ENCODE assay signal across 7 cellular contexts in the genomic region with DNA sequence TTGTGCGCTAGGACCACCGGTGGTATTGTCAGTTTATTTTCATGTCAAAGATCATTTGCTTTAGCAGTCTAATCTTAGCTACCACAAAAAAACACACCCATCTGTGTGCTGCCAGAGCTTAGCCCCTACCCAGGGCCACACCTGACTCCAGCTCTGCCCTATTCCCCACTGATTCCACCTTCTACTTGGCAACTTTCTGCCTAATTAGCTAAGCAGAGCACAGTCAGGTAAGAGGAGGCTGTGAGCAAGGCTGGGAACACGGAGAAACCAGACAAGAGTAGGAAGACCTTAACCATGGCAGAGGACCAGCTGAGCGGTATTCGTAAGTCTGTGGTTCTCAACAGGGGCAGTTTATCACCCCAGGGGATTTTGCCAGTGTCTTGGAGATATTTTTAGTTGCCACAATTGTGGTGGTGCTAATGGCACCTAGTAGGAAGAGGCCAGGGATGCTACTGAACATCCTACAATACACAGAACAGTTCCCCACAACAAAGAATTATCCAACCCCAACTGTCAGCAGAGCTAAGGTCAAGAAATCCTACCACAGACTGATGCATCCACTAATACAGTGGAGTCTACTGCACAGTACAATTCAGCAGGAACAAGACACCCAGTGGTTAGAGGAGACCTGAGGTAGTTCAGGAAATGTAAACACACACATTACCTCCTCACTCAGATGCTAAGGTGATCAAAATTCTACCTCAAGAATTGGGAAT.
DNase-seq lines count a peak whose midpoint lies in the region; ATAC-seq, FAIRE-seq and TF ChIP-seq lines count a peak whose summit lies in the region.

No MANE protein-coding gene starts in this region.

- DNase-seq in activated CD4-positive, alpha-beta memory T cell treated with anti-CD3 and anti-CD28 coated beads, Interleukin-2, amount 10 ng/mL, durations not matched to agents 7 days and 5 days = peak; percentile 23
- peak in 2 of 9 donors; percentile 25 for DNase-seq in naive thymus-derived CD4-positive, alpha-beta T cell
- DNase-seq in prostate gland (ENCODE audit: low spot score) (no peak), HTR-8/SVneo (ENCODE audit: insufficient read length, low spot score) (no peak), HT-29 (ENCODE audit: low spot score) (no peak)

- peaks cover 30% of the 10 kb centered on the region for H3K4me1 Mint-ChIP-seq in activated CD4-positive, alpha-beta memory T cell treated with anti-CD3 and anti-CD28 coated beads, Interleukin-2, amount 10 ng/mL, durations not matched to agents 7 days and 5 days
- peaks cover 24 to 49% (median 43%) of the 10 kb centered on the region in 7 donors for H3K4me1 Mint-ChIP-seq in naive thymus-derived CD4-positive, alpha-beta T cell

- peaks cover 12 to 14% of the 10 kb centered on the region in 2 donors for H3K4me1 ChIP-seq in naive thymus-derived CD4-positive, alpha-beta T cell (ENCODE audit: control insufficient read depth in 2 of 2, insufficient read depth in 2 of 2, low read length in 2 of 2)
- H3K4me1 ChIP-seq in prostate gland (replicated peaks) = no peaks in the 10 kb centered on the region

- WGBS in prostate gland = 79% methylated on average over 5 of the region's 5 CpGs

- CTCF ChIA-PET in activated CD4-positive, alpha-beta memory T cell treated with anti-CD3 and anti-CD28 coated beads, Interleukin-2, amount 10 ng/mL, durations not matched to agents 7 days and 5 days (lab: Charles Lee) = interaction anchor here (0.8 to 2.3 kb wide), 4 partner anchors 12 to 448 kb away, joined by 3 to 13 read pairs (median 3); no protein-coding TSS in a partner anchor
- CTCF ChIA-PET in naive thymus-derived CD4-positive, alpha-beta T cell (lab: Charles Lee) = interaction anchor here (1.0 to 1.1 kb wide), 2 partner anchors 8 to 13 kb away, joined by 3 to 4 read pairs; no protein-coding TSS in a partner anchor

- H3K36me3 ChIP-seq in naive thymus-derived CD4-positive, alpha-beta T cell (ENCODE audit: control insufficient read depth in 2 of 3, insufficient read depth in 3 of 3, low read length in 3 of 3) = no peaks in the 10 kb centered on the region
- H3K36me3 ChIP-seq in prostate gland = no peaks in the 10 kb centered on the region

- no peak for TF ChIP-seq CTCF in prostate gland (IDR thresholded peaks at IDR 0.05)

- H3K9me3 ChIP-seq in naive thymus-derived CD4-positive, alpha-beta T cell (ENCODE audit: control insufficient read depth in 2 of 3, low read length in 3 of 3) = no peaks in the 10 kb centered on the region
- no peaks in the 10 kb centered on the region for H3K9me3 ChIP-seq in prostate gland

- ATAC-seq in GM19035 (IDR thresholded peaks at IDR 0.05; ENCODE audit: unreplicated experiment) = peak; percentile 57
- peak; percentile 64 for ATAC-seq in HG02973 (IDR thresholded peaks at IDR 0.05; ENCODE audit: unreplicated experiment)
- peak; percentile 80 for ATAC-seq in naive thymus-derived CD4-positive, alpha-beta T cell

- intact Hi-C loops in naive thymus-derived CD4-positive, alpha-beta T cell (cut with micrococcal nuclease) = loop anchor here (1.0 to 5.0 kb wide), 2 partner anchors 13 to 114 kb away; no protein-coding TSS in a partner anchor
- intact Hi-C loops in prostate gland (cut with DNase I) = no loop called here

- peak overlapping the region; percentile 61 for H3K4me3 ChIP-seq in naive thymus-derived CD4-positive, alpha-beta T cell (ENCODE audit: low read length)
- H3K4me3 ChIP-seq in prostate gland = peak overlapping the region in 1 of 2 donors; percentile 3

- no peaks in the 10 kb centered on the region for H3K27me3 ChIP-seq in naive thymus-derived CD4-positive, alpha-beta T cell (ENCODE audit: control insufficient read depth in 2 of 2, insufficient read depth in 2 of 2, low read length in 2 of 2)
- no peaks in the 10 kb centered on the region for H3K27me3 ChIP-seq in prostate gland (replicated peaks; ENCODE audit: insufficient read depth)

- TF ChIP-seq POLR2A in prostate gland (IDR thresholded peaks at IDR 0.05) = no peak

- POLR2A ChIA-PET in activated CD4-positive, alpha-beta memory T cell treated with anti-CD3 and anti-CD28 coated beads, Interleukin-2, amount 10 ng/mL, durations not matched to agents 7 days and 5 days (lab: Charles Lee) = interaction anchor here (0.9 to 3.8 kb wide), 6 partner anchors 13 to 161 kb away, joined by 3 to 40 read pairs (median 10); a partner anchor contains a TSS
- POLR2A ChIA-PET in naive thymus-derived CD4-positive, alpha-beta T cell (lab: Charles Lee) = interaction anchor here (0.7 to 5.5 kb wide), 3 partner anchors 12 to 91 kb away, joined by 3 to 30 read pairs (median 4); a partner anchor contains a TSS

- peak overlapping the region; percentile 78 for H3K27ac ChIP-seq in naive thymus-derived CD4-positive, alpha-beta T cell (ENCODE audit: low read depth, low read length)
- H3K27ac ChIP-seq in prostate gland = peak overlapping the region in 1 of 2 donors; percentile 21

- H3K27me3 Mint-ChIP-seq in activated CD4-positive, alpha-beta memory T cell treated with anti-CD3 and anti-CD28 coated beads, Interleukin-2, amount 10 ng/mL, durations not matched to agents 7 days and 5 days = peaks cover 3% of the 10 kb centered on the region
- peaks cover 0 to 12% (median 0%) of the 10 kb centered on the region in 5 donors for H3K27me3 Mint-ChIP-seq in naive thymus-derived CD4-positive, alpha-beta T cell

- no peak for FAIRE-seq in HTR-8/SVneo (lab: Jason Lieb, UNC)

- peak overlapping the region; percentile 93 for H3K27ac Mint-ChIP-seq in activated CD4-positive, alpha-beta memory T cell treated with anti-CD3 and anti-CD28 coated beads, Interleukin-2, amount 10 ng/mL, durations not matched to agents 7 days and 5 days
- peak overlapping the region; percentile 89 to 97 (median 95) for H3K27ac Mint-ChIP-seq in naive thymus-derived CD4-positive, alpha-beta T cell

- H3K9me3 Mint-ChIP-seq in activated CD4-positive, alpha-beta memory T cell treated with anti-CD3 and anti-CD28 coated beads, Interleukin-2, amount 10 ng/mL, durations not matched to agents 7 days and 5 days = no peaks in the 10 kb centered on the region
- H3K9me3 Mint-ChIP-seq in naive thymus-derived CD4-positive, alpha-beta T cell = peaks cover 0 to 19% (median 4%) of the 10 kb centered on the region in 11 donors

- H3K36me3 Mint-ChIP-seq in activated CD4-positive, alpha-beta memory T cell treated with anti-CD3 and anti-CD28 coated beads, Interleukin-2, amount 10 ng/mL, durations not matched to agents 7 days and 5 days (ENCODE audit: low read depth) = peaks cover 4% of the 10 kb centered on the region
- peaks cover 5 to 22% (median 15%) of the 10 kb centered on the region in 5 donors for H3K36me3 Mint-ChIP-seq in naive thymus-derived CD4-positive, alpha-beta T cell

- peak overlapping the region; percentile 81 for H3K4me3 Mint-ChIP-seq in activated CD4-positive, alpha-beta memory T cell treated with anti-CD3 and anti-CD28 coated beads, Interleukin-2, amount 10 ng/mL, durations not matched to agents 7 days and 5 days
- peak overlapping the region; percentile 88 to 97 (median 92) for H3K4me3 Mint-ChIP-seq in naive thymus-derived CD4-positive, alpha-beta T cell
